ENCODE assay signal across 24 cellular contexts in the genomic region with DNA sequence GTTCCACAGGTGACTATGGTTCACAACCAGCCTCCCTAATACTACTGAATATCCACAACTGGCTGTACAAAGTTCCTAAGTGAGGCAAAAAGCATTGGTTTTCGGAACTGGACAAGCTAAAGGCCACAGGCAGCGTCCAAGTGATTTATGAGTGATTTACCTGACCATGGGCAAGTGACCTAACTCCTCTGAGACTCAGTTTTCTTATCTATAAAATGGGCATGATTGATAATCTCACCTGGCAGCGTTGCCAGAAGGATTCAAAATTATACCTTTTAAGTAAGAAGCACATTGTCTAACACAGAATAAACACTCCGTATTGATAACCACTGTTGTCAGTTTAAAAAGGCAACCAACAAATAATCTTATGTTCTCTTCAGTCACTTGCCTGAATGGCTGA.
"Had no signal": no experiment of that assay in that cellular context is flagged by ENCODE, and none has a peak within 500 bp of the region (broad histone marks: within the 10 kb centered on the region; RNA-seq: fewer than 3 reads in every experiment).

No MANE protein-coding gene starts in this region.

- H3K27me3 ChIP-seq: dorsolateral prefrontal cortex, esophagus squamous epithelium, gastrocnemius medialis, heart right ventricle, left lung had no signal

- H3K4me1 ChIP-seq: esophagus squamous epithelium, gastrocnemius medialis, left lung, lower lobe of right lung had no signal

- H3K4me3 ChIP-seq: coronary artery, dorsolateral prefrontal cortex, esophagus squamous epithelium, gastrocnemius medialis, heart right ventricle, left lung, lower lobe of right lung, mucosa of descending colon had no signal

- DNase-seq: dermis blood vessel endothelial cell; dorsolateral prefrontal cortex; effector CD4-positive, alpha-beta T cell; effector memory CD4-positive, alpha-beta T cell; esophagus squamous epithelium; foreskin fibroblast; foreskin melanocyte; gastrocnemius medialis; glutamatergic neuron; head of caudate nucleus; heart right ventricle; hippocampal formation; left cardiac atrium; left lung; left ventricle myocardium superior; lower lobe of right lung; mesenchymal stem cell; mucosa of descending colon; naive B cell had no signal

- H3K27ac ChIP-seq: coronary artery, dorsolateral prefrontal cortex, esophagus squamous epithelium, gastrocnemius medialis, heart right ventricle, left lung, lower lobe of right lung had no signal

- H3K9me3 ChIP-seq: esophagus squamous epithelium, gastrocnemius medialis, left lung, lower lobe of right lung, mucosa of descending colon had no signal

- FAIRE-seq: colon, endothelial cell of umbilical vein, islet of Langerhans, keratinocyte had no signal

- ATAC-seq: gastrocnemius medialis, heart right ventricle, left cardiac atrium, left lung, left ventricle myocardium superior, lower lobe of right lung, mucosa of descending colon had no signal
